21 cellular contexts compared by ENCODE assay signal in the genomic region with DNA sequence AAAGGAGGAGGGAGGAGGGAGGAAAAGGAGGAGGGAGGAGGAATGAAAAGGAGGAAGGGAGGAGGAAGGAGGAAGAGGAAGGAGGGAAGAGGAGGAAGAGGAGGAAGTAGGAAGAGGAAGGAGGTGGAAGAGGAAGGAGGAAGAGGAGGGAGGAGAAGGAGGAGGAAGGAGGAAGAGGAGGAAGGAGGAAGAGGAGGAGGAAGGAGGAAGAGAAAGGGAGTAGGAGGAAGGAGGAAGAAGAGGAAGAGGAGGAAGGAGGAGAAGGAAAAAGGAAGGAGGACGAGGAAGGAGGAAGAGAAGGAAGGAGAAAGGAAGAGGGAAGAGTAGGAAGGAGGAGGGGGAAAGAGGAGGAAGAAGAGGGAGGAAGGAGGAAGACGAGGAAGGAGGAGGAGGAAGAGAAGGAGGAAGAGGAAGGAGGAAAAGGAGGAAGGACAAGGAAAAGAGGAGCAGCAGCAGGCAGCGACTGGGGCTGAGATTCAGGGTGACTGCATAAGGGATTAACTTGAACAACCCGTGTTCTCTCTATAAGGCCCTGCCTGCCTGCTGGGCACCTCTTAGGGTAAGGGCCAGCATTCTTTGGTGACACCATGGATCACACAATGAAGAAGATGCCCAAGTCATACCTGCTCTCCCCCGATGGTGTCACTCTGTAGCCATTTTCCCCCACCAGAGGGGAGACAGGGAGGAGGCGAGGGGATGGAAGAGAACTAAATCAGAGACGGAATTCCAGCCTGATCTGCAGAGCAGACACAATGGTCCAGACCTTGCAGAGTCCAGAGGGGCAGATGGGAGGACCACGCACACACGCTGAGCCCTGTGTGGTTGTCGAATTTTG. TPM values are rescaled to one million over a fixed set of nuclear protein-coding genes. Genes with fewer than 3 reads are reported as not detected.
DNase-seq lines count a peak whose midpoint lies in the region; ATAC-seq and TF ChIP-seq lines count a peak whose summit lies in the region.
"Had no signal": no experiment of that assay in that cellular context is flagged by ENCODE, and none has a peak within 500 bp of the region (broad histone marks: within the 10 kb centered on the region; RNA-seq: fewer than 3 reads in every experiment).

No MANE protein-coding gene starts in this region.

- H3K4me1 ChIP-seq in RWPE2 (ENCODE audit: insufficient read depth, poor library complexity, severe bottlenecking): no peaks in the 10 kb centered on the region
- H3K4me1 ChIP-seq: left lung, upper lobe of right lung had no signal

- TF ChIP-seq CTCF in RWPE2 (IDR thresholded peaks at IDR 0.05; ENCODE audit: poor library complexity, severe bottlenecking): no peak
- peak; percentile 4 for TF ChIP-seq CTCF in retinal pigment epithelial cell (conservative IDR thresholded peaks at IDR 0.05; ENCODE audit: low read depth, low read length)
- TF ChIP-seq CTCF in brain microvascular endothelial cell (IDR thresholded peaks at IDR 0.05; ENCODE audit: low read depth, low read length, missing control alignments): no peak

- DNase-seq in SHP77 (lab: John Stamatoyannopoulos, UW) (peak; percentile 65 to 73), SHP77 treated with DMSO at 0.1 percent for 48 hours (lab: John Stamatoyannopoulos, UW) (no peak), H7 (peak; percentile 66), RWPE2 (ENCODE audit: low spot score) (peak; percentile 19), retinal pigment epithelial cell (ENCODE audit: low read depth) (no peak), C1 segment of cervical spinal cord (lab: John Stamatoyannopoulos, UW) (no peak), brain microvascular endothelial cell (no peak)
- DNase-seq: activated CD4-positive, alpha-beta T cell treated with anti-CD3 and anti-CD28 coated beads for 1 hour; CD4-positive, alpha-beta memory T cell; left lung; NCI-H1694 treated with DMSO at 0.1 percent for 48 hours; NCI-H446 treated with DMSO at 0.1 percent for 48 hours; nucleus accumbens; PC-3; sigmoid colon; stimulated activated CD4-positive, alpha-beta T cell treated with anti-CD3 and anti-CD28 coated beads, Interleukin-2, amount 100 ng/mL, for 24 hours; T-helper 9 cell; upper lobe of right lung had no signal

- in situ Hi-C loops in brain microvascular endothelial cell (cut with HindIII; ENCODE audit: low pct_ligation_motif_present, low sequenced_read_pairs): no loop called here

- no peaks in the 10 kb centered on the region for H3K36me3 ChIP-seq in H7 (replicated peaks; ENCODE audit: control insufficient read depth, insufficient read depth, low read length)
- no peaks in the 10 kb centered on the region for H3K36me3 ChIP-seq in RWPE2 (ENCODE audit: low read depth)
- H3K36me3 ChIP-seq in brain microvascular endothelial cell (replicated peaks): no peaks in the 10 kb centered on the region
- H3K36me3 ChIP-seq: cardiac muscle cell, left lung, sigmoid colon, upper lobe of right lung had no signal

- H3K27me3 ChIP-seq in H7 (ENCODE audit: control insufficient read depth, insufficient read depth, low read length): no peaks in the 10 kb centered on the region
- H3K27me3 ChIP-seq in RWPE2 (ENCODE audit: insufficient read depth, poor library complexity, severe bottlenecking): no peaks in the 10 kb centered on the region
- H3K27me3 ChIP-seq in brain microvascular endothelial cell (replicated peaks): no peaks in the 10 kb centered on the region
- H3K27me3 ChIP-seq: cardiac muscle cell, left lung, sigmoid colon, upper lobe of right lung had no signal

- H3K27ac ChIP-seq in RWPE2 (ENCODE audit: poor library complexity, severe bottlenecking): no peak overlapping the region
- no peak overlapping the region for H3K27ac ChIP-seq in brain microvascular endothelial cell
- H3K27ac ChIP-seq: cardiac muscle cell, left lung, upper lobe of right lung had no signal

- no peaks in the 10 kb centered on the region for H3K9me3 ChIP-seq in RWPE2 (ENCODE audit: severe bottlenecking)
- H3K9me3 ChIP-seq: left lung, sigmoid colon, upper lobe of right lung had no signal

- ATAC-seq in RWPE2 (ENCODE audit: low read depth): 0 out of 3 replicates have a peak, but pooled peaks have one; percentile 20
- no peak for ATAC-seq in GM19397 (IDR thresholded peaks at IDR 0.05; ENCODE audit: unreplicated experiment)
- ATAC-seq: left lung, PC-3, upper lobe of right lung had no signal

- H3K4me3 ChIP-seq in H7 (ENCODE audit: insufficient read depth, low read depth, low read length) (no peak overlapping the region), RWPE2 (ENCODE audit: severe bottlenecking) (no peak overlapping the region), retinal pigment epithelial cell (ENCODE audit: low read length) (no peak overlapping the region), brain microvascular endothelial cell (ENCODE audit: low read depth, low read length) (no peak overlapping the region)
- H3K4me3 ChIP-seq: cardiac muscle cell, left lung, sigmoid colon, upper lobe of right lung had no signal

RNA-seq across cellular contexts. Expression of a gene that starts 1.4 kb away (rescaled TPM):
- 8.5 and 8.8 TPM in 2 replicates for total RNA-seq in H7 (2014; rRNA removed; shearing (Covaris generic))
- total RNA-seq: cardiac muscle cell; CD4-positive, alpha-beta memory T cell; MCF 10A; PC-3 had no signal

RNA-seq across cellular contexts. Expression of a gene that starts 40.9 kb away (rescaled TPM):
- 30.7 and 44.8 TPM in 2 replicates for total RNA-seq in H7 (2014; rRNA removed; shearing (Covaris generic))

Comparison
In these comparisons a context has a peak if more than half of its experiments do, and no peak if none do; other contexts are left out.
1. DNase-seq: peak in SHP77 (2 of 2), H7 (single experiment) and RWPE2 (single experiment); none in SHP77 treated with DMSO at 0.1 percent for 48 hours (single experiment), retinal pigment epithelial cell (single experiment), C1 segment of cervical spinal cord (0 of 14) and brain microvascular endothelial cell (single experiment).